Comparison of ENCODE assay signal across 27 cellular contexts in the genomic region with DNA sequence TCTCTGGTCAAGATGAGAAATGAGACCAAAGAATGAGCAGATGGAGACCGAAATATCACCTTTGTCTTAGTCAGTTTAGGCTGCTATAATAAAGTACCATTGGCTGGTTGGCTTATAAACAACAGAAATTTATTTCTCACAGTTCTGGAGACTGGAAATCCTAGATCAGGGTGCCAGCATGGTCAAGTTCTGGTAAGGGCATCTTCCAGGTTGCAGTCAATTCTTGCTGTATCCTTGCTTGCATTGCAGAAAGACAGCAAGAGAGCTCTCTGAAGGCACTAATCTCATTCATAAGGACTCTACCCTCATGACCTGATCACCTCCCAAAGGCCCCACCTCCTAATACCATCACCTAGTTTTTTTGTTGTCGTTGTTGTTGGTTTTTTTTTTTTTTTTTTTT.
"Had no signal": no experiment of that assay in that cellular context is flagged by ENCODE, and none has a peak within 500 bp of the region (broad histone marks: within the 10 kb centered on the region; RNA-seq: fewer than 3 reads in every experiment).

No MANE protein-coding gene starts in this region.

- H3K9me3 Mint-ChIP-seq: stimulated activated naive CD8-positive, alpha-beta T cell treated with anti-CD3 and anti-CD28 coated beads, Interleukin-15, Interleukin-2, amounts not matched to agents 100 ng/mL and 50 ng/mL, for 24 hours had no signal

- H3K27ac ChIP-seq: stomach, suprapubic skin, testis, thoracic aorta, thyroid gland, tibial artery, tibial nerve, transverse colon, upper lobe of left lung, upper lobe of right lung, uterus, vagina had no signal

- H3K27me3 ChIP-seq: stomach, suprapubic skin, testis, thyroid gland, tibial artery, tibial nerve, transverse colon, upper lobe of left lung, upper lobe of right lung, uterus, vagina had no signal

- H3K27me3 Mint-ChIP-seq: stimulated activated memory B cell treated with anti-CD40 and anti-IgM and Interleukin-4, amounts not matched to agents 10 μg/mL and 1 μg/mL and 100 μg/mL, for 72 hours; stimulated activated naive B cell treated with anti-CD40 and anti-IgM and Interleukin-4, amounts not matched to agents 10 μg/mL and 1 μg/mL and 100 μg/mL, for 72 hours; stimulated activated naive CD8-positive, alpha-beta T cell treated with anti-CD3 and anti-CD28 coated beads, Interleukin-15, Interleukin-2, amounts not matched to agents 100 ng/mL and 50 ng/mL, for 24 hours; type B pancreatic cell had no signal

- H3K27ac Mint-ChIP-seq: stimulated activated effector memory CD8-positive, alpha-beta T cell treated with anti-CD3 and anti-CD28 coated beads, Interleukin-12 subunit alpha, Interleukin-12 subunit beta, amount 100 ng/mL, for 72 hours; stimulated activated memory B cell treated with anti-CD40 and anti-IgM and Interleukin-4, amounts not matched to agents 10 μg/mL and 1 μg/mL and 100 μg/mL, for 72 hours; stimulated activated naive CD8-positive, alpha-beta T cell treated with anti-CD3 and anti-CD28 coated beads, Interleukin-15, Interleukin-2, amounts not matched to agents 100 ng/mL and 50 ng/mL, for 24 hours; type B pancreatic cell had no signal

- H3K36me3 Mint-ChIP-seq: stimulated activated effector memory CD8-positive, alpha-beta T cell treated with anti-CD3 and anti-CD28 coated beads, Interleukin-12 subunit alpha, Interleukin-12 subunit beta, amount 100 ng/mL, for 72 hours; stimulated activated memory B cell treated with anti-CD40 and anti-IgM and Interleukin-4, amounts not matched to agents 10 μg/mL and 1 μg/mL and 100 μg/mL, for 72 hours; type B pancreatic cell had no signal

- H3K4me1 ChIP-seq: stomach, thyroid gland, transverse colon, upper lobe of right lung, uterus, vagina had no signal

- H3K4me3 Mint-ChIP-seq: stimulated activated effector memory CD8-positive, alpha-beta T cell treated with anti-CD3 and anti-CD28 coated beads, Interleukin-12 subunit alpha, Interleukin-12 subunit beta, amount 100 ng/mL, for 72 hours; stimulated activated memory B cell treated with anti-CD40 and anti-IgM and Interleukin-4, amounts not matched to agents 10 μg/mL and 1 μg/mL and 100 μg/mL, for 72 hours; stimulated activated naive B cell treated with anti-CD40 and anti-IgM and Interleukin-4, amounts not matched to agents 10 μg/mL and 1 μg/mL and 100 μg/mL, for 72 hours; stimulated activated naive CD8-positive, alpha-beta T cell treated with anti-CD3 and anti-CD28 coated beads, Interleukin-15, amount 100 ng/mL, for 72 hours; stimulated activated naive CD8-positive, alpha-beta T cell treated with anti-CD3 and anti-CD28 coated beads, Interleukin-15, Interleukin-2, amounts not matched to agents 100 ng/mL and 50 ng/mL, for 24 hours; type B pancreatic cell had no signal

- H3K36me3 ChIP-seq: stomach, suprapubic skin, thoracic aorta, thyroid gland, tibial artery, tibial nerve, transverse colon, upper lobe of left lung, upper lobe of right lung, uterus, vagina had no signal

- H3K4me3 ChIP-seq: stomach, suprapubic skin, testis, thoracic aorta, thyroid gland, tibial artery, tibial nerve, transverse colon, upper lobe of left lung, upper lobe of right lung, uterus, vagina had no signal

- DNase-seq: stimulated activated CD4-positive, alpha-beta T cell treated with anti-CD3 and anti-CD28 coated beads, Interleukin-2, amount 100 ng/mL, for 48 hours; stimulated activated CD4-positive, alpha-beta T cell treated with anti-CD3 and anti-CD28 coated beads, Interleukin-4, amount 100 ng/mL, for 1 hour; stimulated activated CD4-positive, alpha-beta T cell treated with anti-CD3 and anti-CD28 coated beads, Interleukin-4, amount 100 ng/mL, for 24 hours; stimulated activated CD4-positive, alpha-beta T cell treated with anti-CD3 and anti-CD28 coated beads, Interleukin-4, amount 100 ng/mL, for 4 hours; stimulated activated CD8-positive, alpha-beta memory T cell treated with anti-CD3 and anti-CD28 coated beads, Interleukin-4, amount 100 ng/mL, for 48 hours; stimulated activated naive B cell treated with anti-CD40 and anti-IgM and Interleukin-4, amounts not matched to agents 10 μg/mL and 1 μg/mL and 100 μg/mL, for 72 hours; stimulated activated naive CD4-positive, alpha-beta T cell; stimulated activated naive CD4-positive, alpha-beta T cell treated with Interleukin-2 at 50 U/mL for 16 hours; stimulated activated naive CD8-positive, alpha-beta T cell treated with anti-CD3 and anti-CD28 coated beads, Interleukin-15, amount 100 ng/mL, for 72 hours; stimulated activated naive CD8-positive, alpha-beta T cell treated with anti-CD3 and anti-CD28 coated beads, Interleukin-15, Interleukin-2, amounts not matched to agents 100 U/mL and 50 U/mL, for 24 hours; stomach; substantia nigra; testis; thyroid gland; tibial artery; transverse colon; upper lobe of left lung; upper lobe of right lung; uterus had no signal

- H3K9me3 ChIP-seq: stomach, suprapubic skin, testis, thoracic aorta, thyroid gland, tibial nerve, transverse colon, upper lobe of left lung, upper lobe of right lung, uterus, vagina had no signal

- H3K4me1 Mint-ChIP-seq: stimulated activated effector memory CD8-positive, alpha-beta T cell treated with anti-CD3 and anti-CD28 coated beads, Interleukin-12 subunit alpha, Interleukin-12 subunit beta, amount 100 ng/mL, for 72 hours; stimulated activated naive CD8-positive, alpha-beta T cell treated with anti-CD3 and anti-CD28 coated beads, Interleukin-15, amount 100 ng/mL, for 72 hours had no signal

- ATAC-seq: stimulated activated effector memory CD8-positive, alpha-beta T cell treated with anti-CD3 and anti-CD28 coated beads, Interleukin-12 subunit alpha, Interleukin-12 subunit beta, amount 100 ng/mL, for 72 hours; stimulated activated memory B cell treated with anti-CD40 and anti-IgM and Interleukin-4, amounts not matched to agents 10 μg/mL and 1 μg/mL and 100 μg/mL, for 72 hours; stimulated activated naive B cell treated with anti-CD40 and anti-IgM and Interleukin-4, amounts not matched to agents 10 μg/mL and 1 μg/mL and 100 μg/mL, for 72 hours; stimulated activated naive CD8-positive, alpha-beta T cell treated with anti-CD3 and anti-CD28 coated beads, Interleukin-15, amount 100 ng/mL, for 72 hours; stimulated activated naive CD8-positive, alpha-beta T cell treated with anti-CD3 and anti-CD28 coated beads, Interleukin-15, Interleukin-2, amounts not matched to agents 100 U/mL and 50 U/mL, for 24 hours; upper lobe of right lung had no signal
